Comparison of ENCODE assay signal across 8 cellular contexts in the genomic region with DNA sequence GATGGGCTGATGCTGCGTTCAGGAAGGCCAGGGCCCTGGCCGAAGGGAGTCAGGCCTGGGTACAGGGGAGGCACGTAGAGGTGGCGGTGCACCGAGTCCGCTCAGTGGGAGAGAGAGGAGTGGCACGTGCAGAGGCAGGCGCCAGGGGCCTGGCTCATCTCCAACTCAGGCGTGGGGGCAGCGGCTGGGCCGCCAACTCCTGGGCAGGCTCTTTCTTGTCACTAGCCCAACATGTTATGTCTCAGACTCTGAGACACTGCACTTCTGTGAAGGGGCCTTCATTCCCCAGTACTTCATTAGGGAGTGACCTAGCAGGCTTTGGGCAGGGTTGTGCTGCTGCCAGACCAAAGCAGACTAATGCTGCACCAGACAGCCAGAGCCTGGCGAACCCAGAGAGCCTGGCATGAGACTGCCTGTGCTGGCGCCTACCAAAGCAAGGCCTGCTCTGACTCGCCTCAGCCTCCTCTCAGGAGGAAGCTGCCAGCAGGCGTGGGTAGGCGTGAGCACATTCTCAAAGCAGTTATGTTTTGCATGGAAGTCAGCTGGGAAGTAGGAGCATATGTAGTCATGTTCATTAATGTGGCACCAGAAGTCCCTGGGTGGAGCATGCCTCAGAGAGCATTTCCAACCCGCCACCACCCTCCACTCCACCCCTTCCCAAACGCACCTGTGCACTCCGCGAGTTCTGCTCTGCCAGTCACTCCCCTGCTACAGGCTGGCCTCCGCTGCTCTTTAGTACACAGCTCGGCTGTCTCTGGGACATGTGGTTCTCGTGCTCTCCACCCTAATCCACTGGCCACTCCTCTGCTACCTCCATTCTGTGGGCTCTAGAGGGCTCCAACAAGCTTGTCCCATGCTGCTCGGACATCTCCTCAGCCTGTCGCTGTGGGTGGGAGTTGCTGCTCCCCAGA. TPM values are rescaled to one million over a fixed set of nuclear protein-coding genes. Genes with fewer than 3 reads are reported as not detected.
A peak's percentile ranks its signal among the peaks of the same experiment; 100 is the strongest.
DNase-seq lines count a peak whose midpoint lies in the region; ATAC-seq and TF ChIP-seq lines count a peak whose summit lies in the region.

No MANE protein-coding gene starts in this region.

- peaks cover 35% of the 10 kb centered on the region for H3K4me1 Mint-ChIP-seq in brain

- H3K36me3 Mint-ChIP-seq in brain = peaks cover 17% of the 10 kb centered on the region

- H3K27ac Mint-ChIP-seq in brain = peak overlapping the region; percentile 56 to 97 (median 96)

- peak overlapping the region; percentile 47 for H3K27ac ChIP-seq in layer of hippocampus (ENCODE audit: low read depth, low read length)

- no peak for ATAC-seq in GM18868 (IDR thresholded peaks at IDR 0.05; ENCODE audit: unreplicated experiment)
- no peak for ATAC-seq in GM18498 (IDR thresholded peaks at IDR 0.05; ENCODE audit: unreplicated experiment)
- no peak for ATAC-seq in HG03025 (IDR thresholded peaks at IDR 0.05; ENCODE audit: low FRiP score, unreplicated experiment)

- peak; percentile 60 for DNase-seq in AG09309 (ENCODE audit: low read depth)
- peak; percentile 62 for DNase-seq in NCI-H1092 (lab: John Stamatoyannopoulos, UW)
- DNase-seq in superior temporal gyrus (ENCODE audit: extremely low spot score) = peak; percentile 73

- H3K4me3 ChIP-seq in AG09309 (ENCODE audit: control insufficient read depth, low read depth, low read length) = no peak overlapping the region

- H3K4me3 Mint-ChIP-seq in brain = peak overlapping the region in 3 of 5 experiments; percentile 45 to 60 (median 47)

- TF ChIP-seq CTCF in AG09309 (IDR thresholded peaks at IDR 0.05; ENCODE audit: control insufficient read depth, insufficient read depth, low read depth, low read length, missing control alignments) (no peak), brain (conservative IDR thresholded peaks at IDR 0.05) (no peak)

- peaks cover 0 to 2% (median 0%) of the 10 kb centered on the region in 5 experiments for H3K9me3 Mint-ChIP-seq in brain

- H3K27me3 ChIP-seq in layer of hippocampus (ENCODE audit: control insufficient read depth, insufficient read depth, low read length) = no peaks in the 10 kb centered on the region

- H3K27me3 Mint-ChIP-seq in brain = no peaks in the 10 kb centered on the region

RNA-seq across cellular contexts. Expression of gene CKB, which starts 9.7 kb away (rescaled TPM):
- 2,462 TPM for polyA plus RNA-seq in brain (ENCODE audit: insufficient read depth, low read depth, low replicate concordance)

RNA-seq across cellular contexts. Expression of gene TRMT61A, which starts 16.0 kb away (rescaled TPM):
- 17.1 TPM for polyA plus RNA-seq in brain (ENCODE audit: insufficient read depth, low read depth, low replicate concordance)

RNA-seq across cellular contexts. Expression of gene BAG5, which starts 49.5 kb away (rescaled TPM):
- 19.6 TPM for polyA plus RNA-seq in brain (ENCODE audit: insufficient read depth, low read depth, low replicate concordance)

RNA-seq across cellular contexts. Expression of gene COA8, which starts 49.8 kb away (rescaled TPM):
- 83.6 TPM for polyA plus RNA-seq in brain (ENCODE audit: insufficient read depth, low read depth, low replicate concordance)
